In the genomic region with DNA sequence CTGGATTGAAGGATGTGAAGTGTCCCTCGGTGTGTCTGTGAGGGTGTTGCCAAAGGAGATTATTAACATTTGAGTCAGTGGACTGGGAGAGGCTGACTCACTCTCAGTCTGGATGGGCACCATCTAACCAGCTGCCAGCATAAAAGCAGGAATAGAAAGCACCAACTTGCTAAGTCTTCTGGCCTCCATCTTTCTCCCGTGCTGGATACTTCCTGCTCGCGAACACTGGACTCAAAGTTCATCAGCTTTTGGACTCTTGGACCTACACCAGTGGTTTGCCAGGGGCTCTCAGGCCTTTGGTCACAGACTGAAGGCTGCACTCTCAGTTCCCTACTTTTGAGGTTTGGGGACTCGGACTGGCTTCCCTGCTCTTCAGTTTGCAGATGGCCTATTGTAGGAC, we compare ENCODE assay signal across 19 cellular contexts.
DNase-seq lines count a peak whose midpoint lies in the region; ATAC-seq lines count a peak whose summit lies in the region.
"Had no signal": no experiment of that assay in that cellular context is flagged by ENCODE, and none has a peak within 500 bp of the region (broad histone marks: within the 10 kb centered on the region; RNA-seq: fewer than 3 reads in every experiment).

No MANE protein-coding gene starts in this region.

- no peak overlapping the region for H3K27ac Mint-ChIP-seq in activated T-helper 2 cell treated with anti-CD3 and anti-CD28 coated beads, Interferon-gamma antibody, Interleukin-2, Interleukin-4, amounts not matched to agents 10 μg/mL and 5 μg/mL and 100 μg/mL, durations not matched to agents 14 hours and 24 hours and 36 hours
- H3K27ac Mint-ChIP-seq: activated naive CD8-positive, alpha-beta T cell; dendritic cell treated with granulocyte-macrophage colony-stimulating factor and Interleukin-4, amounts not matched to agents 40 ng/mL and 50 ng/mL, for 4 days had no signal

- no peak overlapping the region for H3K4me3 Mint-ChIP-seq in activated T-helper 2 cell treated with anti-CD3 and anti-CD28 coated beads, Interferon-gamma antibody, Interleukin-2, Interleukin-4, amounts not matched to agents 10 μg/mL and 5 μg/mL and 100 μg/mL, durations not matched to agents 14 hours and 24 hours and 36 hours (ENCODE audit: low read depth)
- H3K4me3 Mint-ChIP-seq: activated naive CD8-positive, alpha-beta T cell; dendritic cell treated with granulocyte-macrophage colony-stimulating factor and Interleukin-4, amounts not matched to agents 40 ng/mL and 50 ng/mL, for 4 days had no signal

- H3K27me3 Mint-ChIP-seq in activated T-helper 2 cell treated with anti-CD3 and anti-CD28 coated beads, Interferon-gamma antibody, Interleukin-2, Interleukin-4, amounts not matched to agents 10 μg/mL and 5 μg/mL and 100 μg/mL, durations not matched to agents 14 hours and 24 hours and 36 hours (ENCODE audit: low read depth), result no peaks in the 10 kb centered on the region
- H3K27me3 Mint-ChIP-seq: activated naive CD8-positive, alpha-beta T cell had no signal

- intact Hi-C loops in activated T-helper 2 cell treated with anti-CD3 and anti-CD28 coated beads, Interferon-gamma antibody, Interleukin-2, Interleukin-4, amounts not matched to agents 10 μg/mL and 5 μg/mL and 100 μg/mL, durations not matched to agents 14 hours and 24 hours and 36 hours (cut with micrococcal nuclease), result no loop called here

- no peaks in the 10 kb centered on the region for H3K36me3 Mint-ChIP-seq in activated T-helper 2 cell treated with anti-CD3 and anti-CD28 coated beads, Interferon-gamma antibody, Interleukin-2, Interleukin-4, amounts not matched to agents 10 μg/mL and 5 μg/mL and 100 μg/mL, durations not matched to agents 14 hours and 24 hours and 36 hours (ENCODE audit: low read depth)
- H3K36me3 Mint-ChIP-seq: activated naive CD8-positive, alpha-beta T cell had no signal

- H3K9me3 Mint-ChIP-seq in activated T-helper 2 cell treated with anti-CD3 and anti-CD28 coated beads, Interferon-gamma antibody, Interleukin-2, Interleukin-4, amounts not matched to agents 10 μg/mL and 5 μg/mL and 100 μg/mL, durations not matched to agents 14 hours and 24 hours and 36 hours, result no peaks in the 10 kb centered on the region
- H3K9me3 Mint-ChIP-seq: dendritic cell treated with granulocyte-macrophage colony-stimulating factor and Interleukin-4, amounts not matched to agents 40 ng/mL and 50 ng/mL, for 4 days had no signal

- no peaks in the 10 kb centered on the region for H3K4me1 Mint-ChIP-seq in activated T-helper 2 cell treated with anti-CD3 and anti-CD28 coated beads, Interferon-gamma antibody, Interleukin-2, Interleukin-4, amounts not matched to agents 10 μg/mL and 5 μg/mL and 100 μg/mL, durations not matched to agents 14 hours and 24 hours and 36 hours (ENCODE audit: low read depth)

- ATAC-seq in esophagus mucosa, result peak; percentile 24
- ATAC-seq in activated CD4-positive, CD25-positive, alpha-beta regulatory T cell treated with anti-CD3 and anti-CD28 coated beads, Interleukin-2, amount 50 U/mL, for 24 hours, result no peak
- ATAC-seq: body of pancreas had no signal

- DNase-seq in EL (peak; percentile 31), NCI-H446 treated with DMSO at 0.1 percent for 48 hours (lab: John Stamatoyannopoulos, UW) (peak; percentile 49), pons (ENCODE audit: low spot score) (peak; percentile 28), GF-D8 (lab: John Stamatoyannopoulos, UW) (no peak), NCI-H1417 treated with DMSO at 0.1 percent for 48 hours (lab: John Stamatoyannopoulos, UW) (no peak)
- DNase-seq in activated T-helper 2 cell treated with anti-CD3 and anti-CD28 coated beads, Interferon-gamma antibody, Interleukin-2, Interleukin-4, amounts not matched to agents 10 μg/mL and 5 μg/mL and 100 μg/mL, durations not matched to agents 14 hours and 24 hours and 36 hours (ENCODE audit: low spot score), result no peak
- DNase-seq: activated CD4-positive, alpha-beta T cell treated with anti-CD3 and anti-CD28 coated beads, Interleukin-2, amount 50 U/mL, for 4 hours; activated T-cell treated with anti-CD3 and anti-CD28 coated beads, Interleukin-2, amount 50 U/mL, for 1 hour; BE2C; body of pancreas; GOT3; Karpas-422; kidney; NCI-H1694 treated with DMSO at 0.1 percent for 48 hours; stimulated activated CD4-positive, alpha-beta T cell treated with anti-CD3 and anti-CD28 coated beads, Interleukin-4, amount 100 ng/mL, for 24 hours had no signal

Comparison
In these comparisons a context has a peak if more than half of its experiments do, and no peak if none do; other contexts are left out.
1. DNase-seq: peak in EL (single experiment), NCI-H446 treated with DMSO at 0.1 percent for 48 hours (single experiment) and pons (single experiment); none in activated T-helper 2 cell treated with anti-CD3 and anti-CD28 coated beads, Interferon-gamma antibody, Interleukin-2, Interleukin-4, amounts not matched to agents 10 μg/mL and 5 μg/mL and 100 μg/mL, durations not matched to agents 14 hours and 24 hours and 36 hours (single experiment), GF-D8 (single experiment) and NCI-H1417 treated with DMSO at 0.1 percent for 48 hours (single experiment).